1 cellular context compared by ENCODE assay signal in genomic region chr10:132334883-132335188, GRCh38.
TF ChIP-seq lines count a peak whose summit lies in the region.

No MANE protein-coding gene starts in this region.

TF ChIP-seq in HepG2, 621 proteins besides CTCF, POLR2A, EP300 and RAD21:
- TF ChIP-seq ZFY (CRISPR knock-in tag; IDR thresholded peaks at IDR 0.05) (no peak), ARNTL (CRISPR knock-in tag; IDR thresholded peaks at IDR 0.05) (no peak), ZNF3 (CRISPR knock-in tag; IDR thresholded peaks at IDR 0.05) (no peak), MAFG (CRISPR knock-in tag; IDR thresholded peaks at IDR 0.05) (no peak), ZNF660 (CRISPR knock-in tag; IDR thresholded peaks at IDR 0.05; ENCODE audit: borderline replicate concordance, low read depth) (no peak), ZNF34 (CRISPR knock-in tag; IDR thresholded peaks at IDR 0.05; ENCODE audit: borderline replicate concordance) (no peak), TFAP4 (IDR thresholded peaks at IDR 0.05; ENCODE audit: borderline replicate concordance, low read depth) (no peak), FIP1L1 (IDR thresholded peaks at IDR 0.05; ENCODE audit: borderline replicate concordance, insufficient read depth, low read depth, low read length) (no peak), ZNF230 (CRISPR knock-in tag; IDR thresholded peaks at IDR 0.05) (no peak), HNF1B (CRISPR knock-in tag; IDR thresholded peaks at IDR 0.05) (no peak)
